In the genomic region with DNA sequence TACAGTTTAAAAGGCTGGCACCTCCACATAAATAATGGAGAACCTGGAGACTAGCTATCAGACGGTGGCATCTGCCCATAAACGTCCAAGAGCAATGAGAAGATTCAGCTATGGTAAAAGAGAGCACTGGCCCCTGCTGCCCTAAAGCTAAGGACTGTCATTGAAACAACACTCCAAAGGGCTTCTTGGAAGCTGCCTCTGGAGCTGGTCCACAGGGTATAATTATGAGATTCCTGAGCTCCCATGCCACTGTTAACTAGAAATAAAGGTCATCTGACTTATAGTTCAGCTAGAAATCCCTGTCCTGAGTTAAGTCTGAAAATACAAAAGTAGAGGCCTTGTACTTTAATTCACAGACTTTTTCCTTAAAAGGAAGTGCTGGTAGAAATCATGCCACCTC, we compare ENCODE assay signal across 1 cellular context.
TF ChIP-seq lines count a peak whose summit lies in the region.

No MANE protein-coding gene starts in this region.

TF ChIP-seq in IMR-90, 13 proteins besides CTCF, POLR2A, EP300 and RAD21:
- no peak for TF ChIP-seq MAFK (IDR thresholded peaks at IDR 0.05; ENCODE audit: low read depth, low read length)
- no peak for TF ChIP-seq MXI1 (IDR thresholded peaks at IDR 0.05; ENCODE audit: borderline replicate concordance, low read depth, low read length)
- TF ChIP-seq FOS (IDR thresholded peaks at IDR 0.05; ENCODE audit: low read depth, low read length): no peak
- TF ChIP-seq, protein P1, sequence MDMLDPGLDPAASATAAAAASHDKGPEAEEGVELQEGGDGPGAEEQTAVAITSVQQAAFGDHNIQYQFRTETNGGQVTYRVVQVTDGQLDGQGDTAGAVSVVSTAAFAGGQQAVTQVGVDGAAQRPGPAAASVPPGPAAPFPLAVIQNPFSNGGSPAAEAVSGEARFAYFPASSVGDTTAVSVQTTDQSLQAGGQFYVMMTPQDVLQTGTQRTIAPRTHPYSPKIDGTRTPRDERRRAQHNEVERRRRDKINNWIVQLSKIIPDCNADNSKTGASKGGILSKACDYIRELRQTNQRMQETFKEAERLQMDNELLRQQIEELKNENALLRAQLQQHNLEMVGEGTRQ (IDR thresholded peaks at IDR 0.05; ENCODE audit: low read depth, low read length): no peak
- no peak for TF ChIP-seq MAZ (IDR thresholded peaks at IDR 0.05; ENCODE audit: borderline replicate concordance, low read depth, low read length)
- no peak for TF ChIP-seq BHLHE40 (IDR thresholded peaks at IDR 0.05; ENCODE audit: low read depth, low read length)
- TF ChIP-seq CEBPB (IDR thresholded peaks at IDR 0.05; ENCODE audit: low read depth, low read length): no peak
- TF ChIP-seq CHD1 (IDR thresholded peaks at IDR 0.05; ENCODE audit: low read depth, low read length): no peak
- no peak for TF ChIP-seq RFX5 (IDR thresholded peaks at IDR 0.05; ENCODE audit: low read depth, low read length)
- no peak for TF ChIP-seq RCOR1 (IDR thresholded peaks at IDR 0.05; ENCODE audit: insufficient replicate concordance, low read length)
- TF ChIP-seq, protein P2, sequence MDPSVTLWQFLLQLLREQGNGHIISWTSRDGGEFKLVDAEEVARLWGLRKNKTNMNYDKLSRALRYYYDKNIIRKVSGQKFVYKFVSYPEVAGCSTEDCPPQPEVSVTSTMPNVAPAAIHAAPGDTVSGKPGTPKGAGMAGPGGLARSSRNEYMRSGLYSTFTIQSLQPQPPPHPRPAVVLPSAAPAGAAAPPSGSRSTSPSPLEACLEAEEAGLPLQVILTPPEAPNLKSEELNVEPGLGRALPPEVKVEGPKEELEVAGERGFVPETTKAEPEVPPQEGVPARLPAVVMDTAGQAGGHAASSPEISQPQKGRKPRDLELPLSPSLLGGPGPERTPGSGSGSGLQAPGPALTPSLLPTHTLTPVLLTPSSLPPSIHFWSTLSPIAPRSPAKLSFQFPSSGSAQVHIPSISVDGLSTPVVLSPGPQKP (IDR thresholded peaks at IDR 0.05; ENCODE audit: borderline replicate concordance, low read depth, low read length): no peak
